ENCODE assay signal across 24 cellular contexts in genomic region chr9:131258698-131259431, GRCh38. TPM values are rescaled to one million over a fixed set of nuclear protein-coding genes. Genes with fewer than 3 reads are reported as not detected.
A peak's percentile ranks its signal among the peaks of the same experiment; 100 is the strongest.
DNase-seq lines count a peak whose midpoint lies in the region; ATAC-seq, FAIRE-seq and TF ChIP-seq lines count a peak whose summit lies in the region.
"Had no signal": no experiment of that assay in that cellular context is flagged by ENCODE, and none has a peak within 500 bp of the region (broad histone marks: within the 10 kb centered on the region; RNA-seq: fewer than 3 reads in every experiment).

No MANE protein-coding gene starts in this region.

- FAIRE-seq in K562 (lab: Jason Lieb, UNC) (no peak), H54 (lab: Jason Lieb, UNC) (no peak)

- DNase-seq in CD14-positive monocyte (ENCODE audit: low spot score) (peak; percentile 47), K562 (ENCODE audit: extremely low read depth in 1 of 4, low spot score in 3 of 4) (peak in 2 of 4 experiments; percentile 20 to 53), H54 (ENCODE audit: insufficient read length, low spot score) (no peak), Calu3 (no peak), pons (ENCODE audit: low spot score) (no peak)
- DNase-seq in naive thymus-derived CD8-positive, alpha-beta T cell, result no peak
- DNase-seq: activated CD4-positive, CD25-positive, alpha-beta regulatory T cell; activated CD8-positive, alpha-beta memory T cell treated with anti-CD3 and anti-CD28 coated beads, Interleukin-2, amount 50 U/mL, for 4 hours; activated gamma-delta T cell treated with Interleukin-2 at 50 U/mL for 16 hours; BE2C; body of pancreas; DMS153; foreskin melanocyte; Kasumi-1; NCI-H1105 treated with DMSO at 0.1 percent for 48 hours; NCI-H526 treated with DMSO at 0.1 percent for 48 hours; SIG-M5; T-helper 9 cell had no signal

- in situ Hi-C loops in K562 (cut with MboI), result no loop called here

- POLR2A ChIA-PET in K562 (lab: Yijun Ruan, JAX), result interaction anchor here (0.6 to 17.3 kb wide), 7 partner anchors 10 to 134 kb away, joined by 3 to 338 read pairs (median 6); partner anchors contain the start of genes FAM78A and NUP214
- POLR2A ChIA-PET in naive thymus-derived CD8-positive, alpha-beta T cell (lab: Charles Lee), result interaction anchor here (0.5 to 27.2 kb wide), 6 partner anchors 9 to 71 kb away, joined by 4 to 1403 read pairs (median 7); partner anchors contain the start of gene FAM78A

- no peak overlapping the region for H2AFZ ChIP-seq in K562 (ENCODE audit: low read depth, low read length)

- no peak for TF ChIP-seq RAD21 in K562 (CRISPR knock-in tag; conservative IDR thresholded peaks at IDR 0.05 in 1 of 2, IDR thresholded peaks at IDR 0.05 in 1 of 2)

- ATAC-seq in K562 (0 out of 3 replicates have a peak, but pooled peaks have one; percentile 0), GM19463 (IDR thresholded peaks at IDR 0.05; ENCODE audit: unreplicated experiment) (no peak)
- no peak for ATAC-seq in naive thymus-derived CD8-positive, alpha-beta T cell
- ATAC-seq: body of pancreas, left lobe of liver, mucosa of descending colon had no signal

- no peak for TF ChIP-seq POLR2A in K562 (conservative IDR thresholded peaks at IDR 0.05)
- TF ChIP-seq POLR2A in H54 (IDR thresholded peaks at IDR 0.05; ENCODE audit: low read depth, low read length), result no peak

- H3K9ac ChIP-seq in BLaER1 (peak overlapping the region; percentile 83; the same call in 1 of the 2 replicates), K562 (ENCODE audit: insufficient read depth in 1 of 2, low read depth in 2 of 2, low read length in 2 of 2) (peak overlapping the region in 1 of 2 experiments; percentile 52; a peak in 1 of 4 replicates)

- no peak overlapping the region for H3K4me3 Mint-ChIP-seq in CD14-positive monocyte
- H3K4me3 Mint-ChIP-seq in naive thymus-derived CD8-positive, alpha-beta T cell, result no peak overlapping the region
- H3K4me3 Mint-ChIP-seq in Calu3 (ENCODE audit: low read depth, unreplicated experiment), result no peak overlapping the region

- peaks cover 0 to 1% (median 0%) of the 10 kb centered on the region in 3 donors for H3K27me3 Mint-ChIP-seq in CD14-positive monocyte (ENCODE audit: low read depth in 3 of 3)
- H3K27me3 Mint-ChIP-seq in naive thymus-derived CD8-positive, alpha-beta T cell, result peaks cover 0 to 2% (median 0%) of the 10 kb centered on the region in 5 donors
- H3K27me3 Mint-ChIP-seq in Calu3 (ENCODE audit: unreplicated experiment), result peaks cover 36% of the 10 kb centered on the region

- CTCF ChIA-PET in K562 (lab: Yijun Ruan, JAX; ENCODE audit: low intra/inter-chr PET ratio) (no interaction called here), Calu3 (lab: Charles Lee) (interaction anchor here (0.9 kb wide), 1 partner anchor 10 kb away, joined by 3 read pairs; no protein-coding TSS in a partner anchor)

- TF ChIP-seq CTCF in CD14-positive monocyte (IDR thresholded peaks at IDR 0.05), result no peak
- no peak for TF ChIP-seq CTCF in K562 (IDR thresholded peaks at IDR 0.05 in 2 of 3, conservative IDR thresholded peaks at IDR 0.05 in 1 of 3; ENCODE audit: insufficient read depth in 2 of 3, low read depth in 1 of 3, low read length in 3 of 3)
- TF ChIP-seq CTCF in Calu3 (IDR thresholded peaks at IDR 0.05; ENCODE audit: unreplicated experiment), result no peak

- H3K4me1 Mint-ChIP-seq in CD14-positive monocyte, result peaks cover 77% of the 10 kb centered on the region
- peaks cover 30 to 84% (median 71%) of the 10 kb centered on the region in 4 donors for H3K4me1 Mint-ChIP-seq in naive thymus-derived CD8-positive, alpha-beta T cell
- no peaks in the 10 kb centered on the region for H3K4me1 Mint-ChIP-seq in Calu3 (ENCODE audit: low read depth, unreplicated experiment)

- no peak overlapping the region for H3K4me3 ChIP-seq in BLaER1
- H3K4me3 ChIP-seq in K562, result no peak overlapping the region
- H3K4me3 ChIP-seq: body of pancreas, coronary artery, mucosa of descending colon, tibial artery had no signal

- TF ChIP-seq EP300 in K562 (IDR thresholded peaks at IDR 0.05; ENCODE audit: low read length), result no peak

- H3K27ac Mint-ChIP-seq in CD14-positive monocyte (peak overlapping the region in 6 of 7 donors; percentile 50 to 99 (median 72)), Calu3 (ENCODE audit: unreplicated experiment) (no peak overlapping the region)
- peak overlapping the region; percentile 34 to 99 (median 97) for H3K27ac Mint-ChIP-seq in naive thymus-derived CD8-positive, alpha-beta T cell

- 63% methylated on average over 25 of the region's 25 CpGs for WGBS in K562 (ENCODE audit: insufficient coverage, low coverage, missing lambda C conversion rate)

- H4K20me1 ChIP-seq in BLaER1 (no peaks in the 10 kb centered on the region), K562 (replicated peaks; ENCODE audit: control insufficient read depth, insufficient read depth, low read length) (peaks cover 7% of the 10 kb centered on the region; the same call in 1 of the 2 replicates)

- H3K4me1 ChIP-seq in BLaER1, result peaks cover 99% of the 10 kb centered on the region
- peaks cover 12 to 33% of the 10 kb centered on the region in 2 experiments for H3K4me1 ChIP-seq in K562 (replicated peaks in 1 of 2; ENCODE audit: control insufficient read depth in 2 of 2, insufficient read depth in 2 of 2, low read length in 2 of 2)
- H3K4me1 ChIP-seq: BE2C, body of pancreas had no signal

- H3K27me3 ChIP-seq in BLaER1 (no peaks in the 10 kb centered on the region), K562 (ENCODE audit: control insufficient read depth in 2 of 2, insufficient read depth in 2 of 2, low read length in 2 of 2) (peaks cover 0 to 9% of the 10 kb centered on the region in 2 experiments; a peak in 1 of 5 replicates)
- H3K27me3 ChIP-seq: BE2C, body of pancreas, tibial artery had no signal

- peaks cover 10% of the 10 kb centered on the region; the same call in 1 of the 3 replicates for H3K79me2 ChIP-seq in K562 (ENCODE audit: control insufficient read depth, insufficient read depth, low read length)

- H3K27ac ChIP-seq in BLaER1 (peak overlapping the region; percentile 98), K562 (ENCODE audit: extremely low read depth, low read depth, low read length) (no peak overlapping the region)
- H3K27ac ChIP-seq: body of pancreas, coronary artery, tibial artery had no signal

- H3K9me3 ChIP-seq in BLaER1 (no peaks in the 10 kb centered on the region), K562 (replicated peaks; ENCODE audit: control insufficient read depth, insufficient read depth, low read depth, low read length) (no peaks in the 10 kb centered on the region)
- H3K9me3 ChIP-seq: BE2C, body of pancreas, mucosa of descending colon, tibial artery had no signal

- BruUV-seq in K562 (replicated peaks; lab: Mats Ljungman, UMichigan), result no TSS peak
- no TSS peak for BruUV-seq in Calu3 (replicated peaks; lab: Mats Ljungman, UMichigan)

- H3K4me2 ChIP-seq in BLaER1 (peak overlapping the region; percentile 100), K562 (ENCODE audit: insufficient read depth, low read length) (no peak overlapping the region)

- H3K9me3 Mint-ChIP-seq in CD14-positive monocyte, result peaks cover 0 to 4% (median 0%) of the 10 kb centered on the region in 7 donors
- H3K9me3 Mint-ChIP-seq in naive thymus-derived CD8-positive, alpha-beta T cell, result peaks cover 0 to 2% (median 0%) of the 10 kb centered on the region in 9 donors
- no peaks in the 10 kb centered on the region for H3K9me3 Mint-ChIP-seq in Calu3 (ENCODE audit: low read depth, unreplicated experiment)

- intact Hi-C loops in CD14-positive monocyte (cut with micrococcal nuclease), result no loop called here
- intact Hi-C loops in K562 (cut with micrococcal nuclease), result no loop called here
- intact Hi-C loops in Calu3 (cut with micrococcal nuclease; ENCODE audit: unreplicated experiment), result no loop called here

- peaks cover 12% of the 10 kb centered on the region for H3K9me1 ChIP-seq in K562 (ENCODE audit: control insufficient read depth, insufficient read depth, low read length)

- H3K36me3 ChIP-seq in BLaER1 (peaks cover 24% of the 10 kb centered on the region), K562 (ENCODE audit: control insufficient read depth, insufficient read depth, low read length) (peaks cover 57% of the 10 kb centered on the region)
- H3K36me3 ChIP-seq: BE2C had no signal

- H3K36me3 Mint-ChIP-seq in CD14-positive monocyte, result peaks cover 36 to 59% of the 10 kb centered on the region in 2 donors
- peaks cover 5 to 51% (median 20%) of the 10 kb centered on the region in 3 donors for H3K36me3 Mint-ChIP-seq in naive thymus-derived CD8-positive, alpha-beta T cell
- no peaks in the 10 kb centered on the region for H3K36me3 Mint-ChIP-seq in Calu3 (ENCODE audit: insufficient read depth, unreplicated experiment)

RNA-seq across cellular contexts. Expression of gene FAM78A, which starts 17.4 kb away (rescaled TPM):
- polyA plus RNA-seq in CD14-positive monocyte, result 1 to 10 TPM; 6.4 to 7.2 TPM
- total RNA-seq in K562 (2011; cell fraction: chromatin; rRNA removed; ENCODE audit: low replicate concordance), result 38.6 and 86.5 TPM in 2 replicates
- total RNA-seq in K562 (2011; cell fraction: nucleolus; rRNA removed), result 61.2 and 70.5 TPM in 2 replicates
- 59.7 and 74.0 TPM in 2 replicates for total RNA-seq in K562 (2011; cell fraction: nucleoplasm; rRNA removed)
- 55.5 and 85.8 TPM in 2 replicates for total RNA-seq in K562 (2014; rRNA removed)
- 23.7 and 28.6 TPM in 2 replicates for total RNA-seq in K562 (2014; rRNA removed; fragmentation: Illumina TruSeq; extraction: Trizol)
- 55.6 and 55.9 TPM in 2 replicates for total RNA-seq in K562 (2015; rRNA removed; fragmentation: Illumina TruSeq; extraction: Trizol)
- 103 and 105 TPM in 2 replicates for total RNA-seq in K562 (2021)
- 29.9 and 50.1 TPM in 2 replicates for polyA plus RNA-seq in K562 (2011; rRNA removed)
- polyA plus RNA-seq in K562 (2011; cell fraction: cytosol; rRNA removed), result 60.0 and 102 TPM in 2 replicates
- 43.9 and 60.4 TPM in 2 replicates for polyA plus RNA-seq in K562 (2011; cell fraction: nucleus; rRNA removed)
- polyA plus RNA-seq in K562 (2012), result 66.9 and 81.0 TPM in 2 replicates
- 65.0 and 68.7 TPM in 2 replicates for polyA plus RNA-seq in K562 (2014; fragmentation: Illumina TruSeq; extraction: Trizol)
- 1 to 10 TPM in 1 of 2 experiments, under 1 TPM in 1; 0.56 to 1.2 TPM for polyA plus RNA-seq in K562 (2014; fragmentation: Nextera tagmentation; extraction: Ambion mirVana)
- 55.2 and 59.6 TPM in 2 replicates for polyA plus RNA-seq in K562 (2014; rRNA removed)
- 23.2 and 33.4 TPM in 2 replicates for polyA minus RNA-seq in K562 (2011; rRNA and poly(A)+ RNA removed)
- 57.5 and 69.4 TPM in 2 replicates for polyA minus RNA-seq in K562 (2011; cell fraction: cytosol; rRNA and poly(A)+ RNA removed)
- polyA minus RNA-seq in K562 (2011; cell fraction: nucleus; rRNA and poly(A)+ RNA removed), result 13.3 and 20.8 TPM in 2 replicates
- 10 to 100 TPM; 79.6 to 80.9 TPM for total RNA-seq in naive thymus-derived CD8-positive, alpha-beta T cell
- polyA plus RNA-seq in naive thymus-derived CD8-positive, alpha-beta T cell, result 10 to 100 TPM; 12.2 to 28.1 (median 12.7) TPM
- total RNA-seq in Calu3 (2022), result not detected in 2 replicates

RNA-seq across cellular contexts. Expression of gene PLPP7, which starts 30.7 kb away (rescaled TPM):
- 1 to 10 TPM; 1.5 to 3.1 TPM for polyA plus RNA-seq in CD14-positive monocyte
- 0.49 TPM in 1 of 2 replicates, not detected in the other for total RNA-seq in K562 (2011; cell fraction: chromatin; rRNA removed; ENCODE audit: low replicate concordance)
- total RNA-seq in K562 (2011; cell fraction: nucleolus; rRNA removed), result 1.1 and 1.2 TPM in 2 replicates
- 0.66 and 0.99 TPM in 2 replicates for total RNA-seq in K562 (2011; cell fraction: nucleoplasm; rRNA removed)
- total RNA-seq in K562 (2014; rRNA removed), result 0.23 and 0.65 TPM in 2 replicates
- not detected in 2 replicates for total RNA-seq in K562 (2014; rRNA removed; fragmentation: Illumina TruSeq; extraction: Trizol)
- total RNA-seq in K562 (2015; rRNA removed; fragmentation: Illumina TruSeq; extraction: Trizol), result 0.18 and 0.30 TPM in 2 replicates
- total RNA-seq in K562 (2021), result 0.56 and 0.93 TPM in 2 replicates
- 0.18 and 0.41 TPM in 2 replicates for polyA plus RNA-seq in K562 (2011; rRNA removed)
- 0.48 and 0.50 TPM in 2 replicates for polyA plus RNA-seq in K562 (2011; cell fraction: cytosol; rRNA removed)
- polyA plus RNA-seq in K562 (2011; cell fraction: nucleus; rRNA removed), result 0.68 and 0.87 TPM in 2 replicates
- 0.64 and 1.3 TPM in 2 replicates for polyA plus RNA-seq in K562 (2012)
- polyA plus RNA-seq in K562 (2014; fragmentation: Illumina TruSeq; extraction: Trizol), result 0.09 and 0.37 TPM in 2 replicates
- polyA plus RNA-seq in K562 (2014; fragmentation: Nextera tagmentation; extraction: Ambion mirVana), result not detected
- polyA plus RNA-seq in K562 (2014; rRNA removed), result 0.86 TPM in 1 of 2 replicates, not detected in the other
- polyA minus RNA-seq in K562 (2011; rRNA and poly(A)+ RNA removed), result 0.09 and 0.11 TPM in 2 replicates
- polyA minus RNA-seq in K562 (2011; cell fraction: cytosol; rRNA and poly(A)+ RNA removed), result not detected in 2 replicates
- polyA minus RNA-seq in K562 (2011; cell fraction: nucleus; rRNA and poly(A)+ RNA removed), result 0.13 and 1.00 TPM in 2 replicates
- under 1 TPM; 0.82 to 0.86 TPM for total RNA-seq in naive thymus-derived CD8-positive, alpha-beta T cell
- polyA plus RNA-seq in naive thymus-derived CD8-positive, alpha-beta T cell, result under 1 TPM in 2 of 3 donors, not detected in 1; 0.45 to 0.57 TPM
- not detected in 2 replicates for total RNA-seq in Calu3 (2022)

Comparison
In these comparisons a context has a peak if more than half of its experiments do, and no peak if none do; other contexts are left out.
1. RNA of gene FAM78A, which starts 17.4 kb away (total RNA-seq): 79.6 to 80.9 TPM in naive thymus-derived CD8-positive, alpha-beta T cell and 23.7 to 105 TPM in K562; not detected in Calu3; every median in the first group is over 10 times any median in the second.